Comparison of ENCODE assay signal across 22 cellular contexts in the genomic region with DNA sequence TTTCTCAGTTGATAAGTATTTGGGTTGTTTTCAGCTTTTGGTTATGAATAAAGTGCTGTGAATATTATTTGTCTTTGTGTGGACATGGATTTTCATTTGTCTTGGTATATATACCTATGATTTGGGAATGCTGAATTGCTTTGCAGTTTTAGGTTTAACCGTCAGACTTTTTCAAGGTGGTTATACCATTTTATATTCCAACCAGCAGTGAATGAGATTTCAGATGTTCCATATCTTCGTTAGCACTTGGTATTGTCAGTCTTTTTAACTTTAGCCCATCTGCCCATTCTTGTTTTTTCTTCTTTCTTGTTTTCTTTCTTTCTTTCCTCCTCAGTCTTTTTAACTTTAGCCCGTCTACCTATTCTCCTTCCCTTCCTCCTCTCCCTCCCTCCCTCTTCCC.
"Had no signal": no experiment of that assay in that cellular context is flagged by ENCODE, and none has a peak within 500 bp of the region (broad histone marks: within the 10 kb centered on the region; RNA-seq: fewer than 3 reads in every experiment).

No MANE protein-coding gene starts in this region.

- FAIRE-seq: HTR-8/SVneo had no signal

- H3K4me3 ChIP-seq: MG63, SJCRH30 had no signal

- H3K9me3 ChIP-seq: MG63, SJCRH30 had no signal

- H3K4me1 ChIP-seq: SJCRH30 had no signal

- H3K27me3 ChIP-seq: MG63, SJCRH30 had no signal

- DNase-seq: Karpas-422, KG1, MG63, NCI-H1092, NCI-H1105 treated with DMSO at 0.1 percent for 48 hours, NCI-H1436, NCI-H187, NCI-H2029, NCI-H2081 treated with DMSO at 0.1 percent for 48 hours, NCI-H2171, NCI-H226, NCI-H446, NCI-H510A, NCI-H524 treated with DMSO at 0.1 percent for 48 hours, NCI-H69, NCI-H774, PC-3, SHP77, SJCRH30 had no signal

- H3K27ac ChIP-seq: HL-60, RWPE1, SJCRH30 had no signal

- H3K36me3 ChIP-seq: MG63, SJCRH30 had no signal
